ENCODE assay signal across 1 cellular context in the genomic region with DNA sequence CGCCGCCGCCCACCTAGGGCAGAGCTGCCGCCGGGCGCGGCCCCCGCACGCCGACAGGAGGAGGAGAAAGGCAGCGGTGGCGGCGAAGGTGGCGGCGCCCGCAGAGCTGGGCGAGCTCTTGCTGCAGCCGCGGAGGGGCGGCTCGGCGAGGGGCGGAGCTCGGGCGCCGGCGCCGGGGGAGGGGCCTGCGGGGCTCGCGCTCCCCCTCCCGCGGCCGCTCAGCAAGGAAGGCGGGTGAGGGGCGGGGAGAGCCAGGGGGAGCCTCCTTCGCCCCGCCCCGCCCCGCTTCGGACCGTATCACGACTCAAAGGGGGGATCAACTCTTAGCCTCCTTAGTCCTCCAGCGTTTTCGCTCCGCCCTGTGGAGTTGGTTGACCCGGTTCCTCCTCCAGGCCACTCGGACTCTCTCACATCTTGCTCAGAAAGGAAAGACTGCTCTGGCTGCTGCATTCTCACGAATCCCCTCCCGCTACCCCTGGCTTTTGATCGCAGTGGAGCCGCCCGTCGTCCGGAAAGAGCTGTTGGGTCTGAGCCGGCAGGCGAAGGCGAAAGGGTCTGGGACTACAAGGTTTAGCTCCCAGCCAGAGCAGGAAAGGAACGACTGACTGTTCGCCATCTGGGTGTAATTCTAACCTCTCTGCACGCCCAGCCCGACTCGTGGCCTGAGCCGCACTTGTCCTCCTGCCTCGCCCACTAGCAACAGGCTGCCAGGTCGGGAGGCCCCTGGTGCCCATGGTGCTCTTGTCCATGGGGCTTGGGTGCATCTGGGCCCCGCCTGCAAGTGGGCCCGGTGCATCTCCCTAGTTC.
TF ChIP-seq lines count a peak whose summit lies in the region.

A gene (minus strand): TSS at position 120 of the 807 bp plus-strand sequence. CDS start 232 bp downstream, outside the sequence.

TF ChIP-seq in WTC11, 78 proteins besides CTCF, POLR2A, EP300 and RAD21 (continued from another document):
- TF ChIP-seq, protein P1, sequence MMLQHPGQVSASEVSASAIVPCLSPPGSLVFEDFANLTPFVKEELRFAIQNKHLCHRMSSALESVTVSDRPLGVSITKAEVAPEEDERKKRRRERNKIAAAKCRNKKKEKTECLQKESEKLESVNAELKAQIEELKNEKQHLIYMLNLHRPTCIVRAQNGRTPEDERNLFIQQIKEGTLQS (CRISPR knock-in tag; conservative IDR thresholded peaks at IDR 0.05), result no peak
- TF ChIP-seq, protein P2, sequence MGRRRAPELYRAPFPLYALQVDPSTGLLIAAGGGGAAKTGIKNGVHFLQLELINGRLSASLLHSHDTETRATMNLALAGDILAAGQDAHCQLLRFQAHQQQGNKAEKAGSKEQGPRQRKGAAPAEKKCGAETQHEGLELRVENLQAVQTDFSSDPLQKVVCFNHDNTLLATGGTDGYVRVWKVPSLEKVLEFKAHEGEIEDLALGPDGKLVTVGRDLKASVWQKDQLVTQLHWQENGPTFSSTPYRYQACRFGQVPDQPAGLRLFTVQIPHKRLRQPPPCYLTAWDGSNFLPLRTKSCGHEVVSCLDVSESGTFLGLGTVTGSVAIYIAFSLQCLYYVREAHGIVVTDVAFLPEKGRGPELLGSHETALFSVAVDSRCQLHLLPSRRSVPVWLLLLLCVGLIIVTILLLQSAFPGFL (CRISPR knock-in tag; IDR thresholded peaks at IDR 0.05; ENCODE audit: borderline replicate concordance), result no peak
- TF ChIP-seq ATF1 (CRISPR knock-in tag; IDR thresholded peaks at IDR 0.05), result 0 out of 2 replicates have a peak, but pooled peaks have one; percentile 35
- TF ChIP-seq, protein P3, sequence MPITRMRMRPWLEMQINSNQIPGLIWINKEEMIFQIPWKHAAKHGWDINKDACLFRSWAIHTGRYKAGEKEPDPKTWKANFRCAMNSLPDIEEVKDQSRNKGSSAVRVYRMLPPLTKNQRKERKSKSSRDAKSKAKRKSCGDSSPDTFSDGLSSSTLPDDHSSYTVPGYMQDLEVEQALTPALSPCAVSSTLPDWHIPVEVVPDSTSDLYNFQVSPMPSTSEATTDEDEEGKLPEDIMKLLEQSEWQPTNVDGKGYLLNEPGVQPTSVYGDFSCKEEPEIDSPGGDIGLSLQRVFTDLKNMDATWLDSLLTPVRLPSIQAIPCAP (CRISPR knock-in tag; IDR thresholded peaks at IDR 0.05), result no peak
- no peak for TF ChIP-seq ZNF219 (CRISPR knock-in tag; IDR thresholded peaks at IDR 0.05; ENCODE audit: borderline replicate concordance)
- TF ChIP-seq, protein P4, sequence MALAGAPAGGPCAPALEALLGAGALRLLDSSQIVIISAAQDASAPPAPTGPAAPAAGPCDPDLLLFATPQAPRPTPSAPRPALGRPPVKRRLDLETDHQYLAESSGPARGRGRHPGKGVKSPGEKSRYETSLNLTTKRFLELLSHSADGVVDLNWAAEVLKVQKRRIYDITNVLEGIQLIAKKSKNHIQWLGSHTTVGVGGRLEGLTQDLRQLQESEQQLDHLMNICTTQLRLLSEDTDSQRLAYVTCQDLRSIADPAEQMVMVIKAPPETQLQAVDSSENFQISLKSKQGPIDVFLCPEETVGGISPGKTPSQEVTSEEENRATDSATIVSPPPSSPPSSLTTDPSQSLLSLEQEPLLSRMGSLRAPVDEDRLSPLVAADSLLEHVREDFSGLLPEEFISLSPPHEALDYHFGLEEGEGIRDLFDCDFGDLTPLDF (CRISPR knock-in tag; IDR thresholded peaks at IDR 0.05), result no peak
- TF ChIP-seq, protein P5, sequence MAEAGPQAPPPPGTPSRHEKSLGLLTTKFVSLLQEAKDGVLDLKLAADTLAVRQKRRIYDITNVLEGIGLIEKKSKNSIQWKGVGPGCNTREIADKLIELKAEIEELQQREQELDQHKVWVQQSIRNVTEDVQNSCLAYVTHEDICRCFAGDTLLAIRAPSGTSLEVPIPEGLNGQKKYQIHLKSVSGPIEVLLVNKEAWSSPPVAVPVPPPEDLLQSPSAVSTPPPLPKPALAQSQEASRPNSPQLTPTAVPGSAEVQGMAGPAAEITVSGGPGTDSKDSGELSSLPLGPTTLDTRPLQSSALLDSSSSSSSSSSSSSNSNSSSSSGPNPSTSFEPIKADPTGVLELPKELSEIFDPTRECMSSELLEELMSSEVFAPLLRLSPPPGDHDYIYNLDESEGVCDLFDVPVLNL (CRISPR knock-in tag; IDR thresholded peaks at IDR 0.05; ENCODE audit: borderline replicate concordance, low read depth), result no peak
- TF ChIP-seq ESRRA (CRISPR knock-in tag; IDR thresholded peaks at IDR 0.05; ENCODE audit: borderline replicate concordance), result no peak
- TF ChIP-seq, protein P6, sequence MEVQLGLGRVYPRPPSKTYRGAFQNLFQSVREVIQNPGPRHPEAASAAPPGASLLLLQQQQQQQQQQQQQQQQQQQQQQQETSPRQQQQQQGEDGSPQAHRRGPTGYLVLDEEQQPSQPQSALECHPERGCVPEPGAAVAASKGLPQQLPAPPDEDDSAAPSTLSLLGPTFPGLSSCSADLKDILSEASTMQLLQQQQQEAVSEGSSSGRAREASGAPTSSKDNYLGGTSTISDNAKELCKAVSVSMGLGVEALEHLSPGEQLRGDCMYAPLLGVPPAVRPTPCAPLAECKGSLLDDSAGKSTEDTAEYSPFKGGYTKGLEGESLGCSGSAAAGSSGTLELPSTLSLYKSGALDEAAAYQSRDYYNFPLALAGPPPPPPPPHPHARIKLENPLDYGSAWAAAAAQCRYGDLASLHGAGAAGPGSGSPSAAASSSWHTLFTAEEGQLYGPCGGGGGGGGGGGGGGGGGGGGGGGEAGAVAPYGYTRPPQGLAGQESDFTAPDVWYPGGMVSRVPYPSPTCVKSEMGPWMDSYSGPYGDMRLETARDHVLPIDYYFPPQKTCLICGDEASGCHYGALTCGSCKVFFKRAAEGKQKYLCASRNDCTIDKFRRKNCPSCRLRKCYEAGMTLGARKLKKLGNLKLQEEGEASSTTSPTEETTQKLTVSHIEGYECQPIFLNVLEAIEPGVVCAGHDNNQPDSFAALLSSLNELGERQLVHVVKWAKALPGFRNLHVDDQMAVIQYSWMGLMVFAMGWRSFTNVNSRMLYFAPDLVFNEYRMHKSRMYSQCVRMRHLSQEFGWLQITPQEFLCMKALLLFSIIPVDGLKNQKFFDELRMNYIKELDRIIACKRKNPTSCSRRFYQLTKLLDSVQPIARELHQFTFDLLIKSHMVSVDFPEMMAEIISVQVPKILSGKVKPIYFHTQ (CRISPR knock-in tag; IDR thresholded peaks at IDR 0.05), result no peak
- TF ChIP-seq, protein P7, sequence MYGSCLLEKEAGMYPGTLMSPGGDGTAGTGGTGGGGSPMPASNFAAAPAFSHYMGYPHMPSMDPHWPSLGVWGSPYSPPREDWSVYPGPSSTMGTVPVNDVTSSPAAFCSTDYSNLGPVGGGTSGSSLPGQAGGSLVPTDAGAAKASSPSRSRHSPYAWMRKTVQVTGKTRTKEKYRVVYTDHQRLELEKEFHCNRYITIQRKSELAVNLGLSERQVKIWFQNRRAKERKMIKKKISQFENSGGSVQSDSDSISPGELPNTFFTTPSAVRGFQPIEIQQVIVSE (CRISPR knock-in tag; IDR thresholded peaks at IDR 0.05; ENCODE audit: borderline replicate concordance), result no peak
- TF ChIP-seq JAZF1 (CRISPR knock-in tag; IDR thresholded peaks at IDR 0.05), result no peak
- peak; percentile 79 for TF ChIP-seq SP1 (CRISPR knock-in tag; conservative IDR thresholded peaks at IDR 0.05)
- TF ChIP-seq FOXK1 (CRISPR knock-in tag; IDR thresholded peaks at IDR 0.05), result no peak
